21 cellular contexts compared by ENCODE assay signal in genomic region chr12:64876388-64877071, GRCh38. TPM values are rescaled to one million over a fixed set of nuclear protein-coding genes. Genes with fewer than 3 reads are reported as not detected.
DNase-seq lines count a peak whose midpoint lies in the region; ATAC-seq and TF ChIP-seq lines count a peak whose summit lies in the region.
"Had no signal": no experiment of that assay in that cellular context is flagged by ENCODE, and none has a peak within 500 bp of the region (broad histone marks: within the 10 kb centered on the region; RNA-seq: fewer than 3 reads in every experiment).

No MANE protein-coding gene starts in this region.

- no peak overlapping the region for H3K27ac ChIP-seq in esophagus muscularis mucosa (replicated peaks in 1 of 4)
- H3K27ac ChIP-seq: heart right ventricle, HL-60, pancreas, sigmoid colon, SJCRH30, suprapubic skin had no signal

- no peak for TF ChIP-seq EP300 in esophagus muscularis mucosa (IDR thresholded peaks at IDR 0.05)

- H3K9me3 ChIP-seq in esophagus muscularis mucosa = no peaks in the 10 kb centered on the region
- H3K9me3 ChIP-seq: heart right ventricle, pancreas, sigmoid colon, SJCRH30, suprapubic skin had no signal

- DNase-seq in esophagus muscularis mucosa (ENCODE audit: extremely low spot score) (peak; percentile 70), DMS79 treated with DMSO at 0.1 percent for 48 hours (lab: John Stamatoyannopoulos, UW) (no peak), cerebellar cortex (ENCODE audit: low spot score) (no peak), NCI-H82 treated with DMSO at 0.1 percent for 48 hours (lab: John Stamatoyannopoulos, UW; ENCODE audit: unreplicated experiment) (no peak), COLO829 (ENCODE audit: low spot score) (no peak)
- DNase-seq: effector memory CD4-positive, alpha-beta T cell; EL; GOT3; heart right ventricle; naive B cell; NCI-H1930; NCI-H510A treated with DMSO at 0.1 percent for 48 hours; pancreas; sigmoid colon; SJCRH30; stimulated activated CD4-positive, alpha-beta T cell treated with anti-CD3 and anti-CD28 coated beads, Interleukin-1b, Interleukin-23, amount 100 ng/mL, for 48 hours had no signal

- no peaks in the 10 kb centered on the region for H3K4me1 ChIP-seq in esophagus muscularis mucosa
- H3K4me1 ChIP-seq: heart right ventricle, pancreas, sigmoid colon, SJCRH30, suprapubic skin had no signal

- no peak overlapping the region for H3K4me3 ChIP-seq in esophagus muscularis mucosa
- H3K4me3 ChIP-seq: heart right ventricle, pancreas, sigmoid colon, SJCRH30, suprapubic skin had no signal

- H3K27me3 ChIP-seq in esophagus muscularis mucosa = no peaks in the 10 kb centered on the region
- H3K27me3 ChIP-seq: pancreas, sigmoid colon, SJCRH30 had no signal

- no peaks in the 10 kb centered on the region for H3K36me3 ChIP-seq in esophagus muscularis mucosa
- H3K36me3 ChIP-seq: heart right ventricle, sigmoid colon, SJCRH30, suprapubic skin had no signal

- ATAC-seq in GM18909 (IDR thresholded peaks at IDR 0.05; ENCODE audit: poor library complexity, unreplicated experiment) (peak; percentile 10), GM21576 (IDR thresholded peaks at IDR 0.05; ENCODE audit: unreplicated experiment) (peak; percentile 14), HG02973 (IDR thresholded peaks at IDR 0.05; ENCODE audit: unreplicated experiment) (peak; percentile 10)
- ATAC-seq: heart right ventricle, pancreas had no signal

- TF ChIP-seq POLR2A in esophagus muscularis mucosa (IDR thresholded peaks at IDR 0.05; ENCODE audit: low read depth) = no peak

- no peak for TF ChIP-seq CTCF in esophagus muscularis mucosa (IDR thresholded peaks at IDR 0.05)

- intact Hi-C loops in esophagus muscularis mucosa (cut with DNase I) = no loop called here

- WGBS in esophagus muscularis mucosa = 88% methylated on average over 12 of the region's 12 CpGs

RNA-seq across cellular contexts. Expression of gene TBC1D30, which starts 52.1 kb away (rescaled TPM):
- 1 to 10 TPM; 1.9 to 4.0 (median 2.7) TPM for total RNA-seq in esophagus muscularis mucosa
